ENCODE assay signal across 8 cellular contexts in the genomic region with DNA sequence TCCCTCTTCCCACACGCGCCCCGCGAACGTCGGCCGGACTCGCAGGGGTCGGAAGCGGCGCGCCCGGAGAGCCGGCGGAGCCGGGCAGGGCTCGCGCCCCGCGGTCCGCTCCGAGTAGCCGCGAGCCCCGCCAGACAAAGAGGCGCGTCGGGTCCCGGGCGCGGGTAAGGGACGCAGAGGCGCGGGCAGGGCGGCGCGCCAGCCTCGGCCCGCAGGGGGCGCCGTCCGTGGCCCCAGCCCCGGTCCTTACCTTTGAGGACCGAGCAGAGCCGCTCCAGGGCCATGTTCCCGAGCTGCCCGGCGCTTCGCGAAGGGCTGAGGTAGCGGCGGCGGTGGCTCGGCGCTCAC. TPM values are rescaled to one million over a fixed set of nuclear protein-coding genes. Genes with fewer than 3 reads are reported as not detected.
DNase-seq lines count a peak whose midpoint lies in the region; ATAC-seq and TF ChIP-seq lines count a peak whose summit lies in the region.

No MANE protein-coding gene starts in this region.

- H3K27me3 ChIP-seq in BE2C, result no peaks in the 10 kb centered on the region; the same call in 1 of the 2 replicates
- no peaks in the 10 kb centered on the region for H3K27me3 ChIP-seq in lung (ENCODE audit: control insufficient read depth, insufficient read depth)

- peak; percentile 48 for TF ChIP-seq CTCF in BE2C (IDR thresholded peaks at IDR 0.05; ENCODE audit: low read depth, low read length)
- peak; percentile 14 for TF ChIP-seq CTCF in lung (IDR thresholded peaks at IDR 0.05; ENCODE audit: control extremely low read depth, extremely low read depth)

- 0 to 2% methylated on average over 44 to 55 of the region's 55 CpGs for WGBS in lung, 2 donors

- peak overlapping the region; percentile 72 for H3K4me3 ChIP-seq in BE2C (ENCODE audit: low read depth, low read length)
- H3K4me3 ChIP-seq in lung, result peak overlapping the region; percentile 63

- H3K36me3 ChIP-seq in BE2C, result no peaks in the 10 kb centered on the region
- H3K36me3 ChIP-seq in lung (ENCODE audit: control insufficient read depth in 2 of 2, insufficient read depth in 2 of 2, low read length in 2 of 2), result no peaks in the 10 kb centered on the region

- H3K9me3 ChIP-seq in BE2C (no peaks in the 10 kb centered on the region), lung (ENCODE audit: control insufficient read depth in 2 of 2, insufficient read depth in 1 of 2, low read length in 1 of 2) (no peaks in the 10 kb centered on the region)

- peak overlapping the region; percentile 34 to 67 for H3K27ac ChIP-seq in lung (ENCODE audit: low read depth in 1 of 2, low read length in 1 of 2)

- peak; percentile 85 for DNase-seq in BE2C
- DNase-seq in NCI-H510A (lab: John Stamatoyannopoulos, UW), result peak; percentile 58
- DNase-seq in activated CD4-positive, alpha-beta T cell treated with anti-CD3 and anti-CD28 coated beads for 4 hours, result peak; percentile 54 to 61
- DNase-seq in dermis microvascular lymphatic vessel endothelial cell (ENCODE audit: low read depth in 2 of 2), result peak; percentile 33 to 84
- peak; percentile 40 for DNase-seq in lung (ENCODE audit: low spot score)
- DNase-seq in stimulated activated CD8-positive, alpha-beta memory T cell treated with anti-CD3 and anti-CD28 coated beads, Interleukin-12 subunit alpha, Interleukin-12 subunit beta, amount 100 ng/mL, for 4 hours (ENCODE audit: low read depth), result peak; percentile 37

- H3K4me1 ChIP-seq in BE2C (peaks cover 7% of the 10 kb centered on the region; the same call in 1 of the 2 replicates), lung (ENCODE audit: control insufficient read depth in 2 of 2, insufficient read depth in 2 of 2, low read length in 2 of 2) (peaks cover 0 to 6% of the 10 kb centered on the region in 2 donors)

- peak; percentile 65 for ATAC-seq in GM19025 (IDR thresholded peaks at IDR 0.05; ENCODE audit: low read depth, unreplicated experiment)
- peak; percentile 61 for ATAC-seq in HG03139 (IDR thresholded peaks at IDR 0.05; ENCODE audit: unreplicated experiment)
- peak; percentile 61 for ATAC-seq in lung (ENCODE audit: insufficient read depth, low FRiP score)

RNA-seq across cellular contexts. Expression of gene NETO2, which starts 0.4 kb away (rescaled TPM):
- polyA plus RNA-seq in BE2C (2012; ENCODE audit: insufficient read depth, insufficient read length, low read depth), result 49.6 TPM
- total RNA-seq in dermis microvascular lymphatic vessel endothelial cell (17.2 and 19.7 TPM in 2 replicates), lung (10 to 100 TPM in 1 of 2 donors, 1 to 10 TPM in 1; 7.5 to 16.6 TPM)
- 10 to 100 TPM in 1 of 2 donors, 1 to 10 TPM in 1; 2.7 to 11.9 TPM for polyA plus RNA-seq in lung

Comparison
In these comparisons a context has a peak if more than half of its experiments do, and no peak if none do; other contexts are left out.
1. Peak in every context shown above with its lines: DNase-seq, ATAC-seq, H3K4me3 ChIP-seq and H3K27ac ChIP-seq.